ENCODE assay signal across 18 cellular contexts in the genomic region with DNA sequence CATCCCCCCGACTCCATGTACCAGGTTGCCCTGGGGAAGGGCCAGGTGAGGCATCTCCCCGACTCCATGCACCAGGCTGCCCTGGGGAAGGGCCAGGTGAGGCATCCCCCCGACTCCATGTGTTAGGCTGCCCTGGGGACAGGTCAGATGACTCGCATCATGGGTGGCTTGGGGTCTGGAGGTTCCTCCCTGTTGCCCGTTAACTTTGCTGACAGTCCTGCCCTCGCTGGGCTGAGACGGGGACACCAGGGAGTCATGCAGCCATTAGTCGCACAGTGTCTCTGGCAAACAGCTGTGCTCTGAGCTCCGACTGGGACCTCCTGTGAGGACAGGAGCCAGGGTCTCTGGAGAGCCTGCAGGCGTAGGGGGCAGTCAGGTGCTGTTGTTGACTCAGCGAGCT.
A peak's percentile ranks its signal among the peaks of the same experiment; 100 is the strongest.
DNase-seq lines count a peak whose midpoint lies in the region; ATAC-seq lines count a peak whose summit lies in the region.
"Had no signal": no experiment of that assay in that cellular context is flagged by ENCODE, and none has a peak within 500 bp of the region (broad histone marks: within the 10 kb centered on the region; RNA-seq: fewer than 3 reads in every experiment).

No MANE protein-coding gene starts in this region.

- intact Hi-C loops in sciatic nerve (cut with DNase I): no loop called here

- peaks cover 15% of the 10 kb centered on the region for H3K4me1 ChIP-seq in iPS-15b (ENCODE audit: control insufficient read depth, insufficient read depth, low read length)
- H3K4me1 ChIP-seq: BLaER1 had no signal

- H3K4me3 ChIP-seq in iPS-15b (ENCODE audit: low read depth, low read length): no peak overlapping the region
- H3K4me3 ChIP-seq: BLaER1 had no signal

- H3K9ac ChIP-seq in iPS-15b (ENCODE audit: low read depth, low read length): peak overlapping the region; percentile 12
- H3K9ac ChIP-seq: BLaER1 had no signal

- H3K27ac Mint-ChIP-seq in activated CD8-positive, alpha-beta memory T cell treated with anti-CD3 and anti-CD28 coated beads, Interleukin-2, amount 10 ng/mL, durations not matched to agents 7 days and 5 days: no peak overlapping the region
- H3K27ac Mint-ChIP-seq: B cell; CD4-positive, CD25-positive, alpha-beta regulatory T cell; CD8-positive, alpha-beta T cell had no signal

- peaks cover 15% of the 10 kb centered on the region for H3K9me3 Mint-ChIP-seq in activated CD8-positive, alpha-beta memory T cell treated with anti-CD3 and anti-CD28 coated beads, Interleukin-2, amount 10 ng/mL, durations not matched to agents 7 days and 5 days (ENCODE audit: low read depth)
- H3K9me3 Mint-ChIP-seq: CD8-positive, alpha-beta T cell had no signal

- peak; percentile 50 for DNase-seq in activated CD8-positive, alpha-beta memory T cell treated with anti-CD3 and anti-CD28 coated beads for 24 hours
- no peak for DNase-seq in activated CD8-positive, alpha-beta memory T cell treated with anti-CD3 and anti-CD28 coated beads, Interleukin-2, amount 10 ng/mL, durations not matched to agents 7 days and 5 days
- no peak for DNase-seq in sciatic nerve (ENCODE audit: low spot score)
- no peak for DNase-seq in NCI-H69 (lab: John Stamatoyannopoulos, UW)
- DNase-seq in islet precursor cell: no peak
- DNase-seq in T-helper 1 cell: no peak
- DNase-seq: Calu3; CD4-positive, CD25-positive, alpha-beta regulatory T cell; CD8-positive, alpha-beta T cell; DMS53; DMS79 treated with DMSO at 0.1 percent for 48 hours; GF-D8; GOT3; H7; HCEC 1CT had no signal

- H3K9me3 ChIP-seq in iPS-15b (ENCODE audit: control insufficient read depth, insufficient read depth, low read length): no peaks in the 10 kb centered on the region

- H3K4me3 Mint-ChIP-seq in activated CD8-positive, alpha-beta memory T cell treated with anti-CD3 and anti-CD28 coated beads, Interleukin-2, amount 10 ng/mL, durations not matched to agents 7 days and 5 days: no peak overlapping the region
- H3K4me3 Mint-ChIP-seq: B cell; CD4-positive, CD25-positive, alpha-beta regulatory T cell; CD8-positive, alpha-beta T cell had no signal

- CTCF ChIA-PET in activated CD8-positive, alpha-beta memory T cell treated with anti-CD3 and anti-CD28 coated beads, Interleukin-2, amount 10 ng/mL, durations not matched to agents 7 days and 5 days (lab: Charles Lee): no interaction called here

- no peaks in the 10 kb centered on the region for H3K27me3 ChIP-seq in iPS-15b (ENCODE audit: control insufficient read depth, insufficient read depth, low read length)
- H3K27me3 ChIP-seq: BLaER1 had no signal

- H3K4me1 Mint-ChIP-seq in activated CD8-positive, alpha-beta memory T cell treated with anti-CD3 and anti-CD28 coated beads, Interleukin-2, amount 10 ng/mL, durations not matched to agents 7 days and 5 days: peaks cover 5% of the 10 kb centered on the region

- peaks cover 12% of the 10 kb centered on the region for H3K36me3 Mint-ChIP-seq in activated CD8-positive, alpha-beta memory T cell treated with anti-CD3 and anti-CD28 coated beads, Interleukin-2, amount 10 ng/mL, durations not matched to agents 7 days and 5 days

- H3K36me3 ChIP-seq in iPS-15b (ENCODE audit: control insufficient read depth, insufficient read depth, low read length): peaks cover 6% of the 10 kb centered on the region

- no peak for ATAC-seq in activated CD8-positive, alpha-beta memory T cell treated with anti-CD3 and anti-CD28 coated beads, Interleukin-2, amount 10 ng/mL, durations not matched to agents 7 days and 5 days
- ATAC-seq in sciatic nerve: peak; percentile 25
- ATAC-seq: CD8-positive, alpha-beta T cell had no signal

- no peaks in the 10 kb centered on the region for H3K27me3 Mint-ChIP-seq in activated CD8-positive, alpha-beta memory T cell treated with anti-CD3 and anti-CD28 coated beads, Interleukin-2, amount 10 ng/mL, durations not matched to agents 7 days and 5 days
- H3K27me3 Mint-ChIP-seq: B cell; CD4-positive, CD25-positive, alpha-beta regulatory T cell had no signal
